In genomic region chr4:108169639-108170038, GRCh38 we compare ENCODE assay signal across 14 cellular contexts. TPM values are rescaled to one million over a fixed set of nuclear protein-coding genes. Genes with fewer than 3 reads are reported as not detected.
A peak's percentile ranks its signal among the peaks of the same experiment; 100 is the strongest.
DNase-seq lines count a peak whose midpoint lies in the region; ATAC-seq and TF ChIP-seq lines count a peak whose summit lies in the region.
"Had no signal": no experiment of that assay in that cellular context is flagged by ENCODE, and none has a peak within 500 bp of the region (broad histone marks: within the 10 kb centered on the region; RNA-seq: fewer than 3 reads in every experiment).

No MANE protein-coding gene starts in this region.

- H3K4me1 ChIP-seq in right cardiac atrium (ENCODE audit: control insufficient read depth, insufficient read depth, low read length): no peaks in the 10 kb centered on the region
- H3K4me1 ChIP-seq in iPS-20b (ENCODE audit: insufficient read depth, low read length): peaks cover 25% of the 10 kb centered on the region; the same call in 1 of the 2 replicates

- H3K4me3 ChIP-seq in right cardiac atrium (ENCODE audit: low read length) (peak overlapping the region; percentile 60), iPS-20b (ENCODE audit: low read length) (peak overlapping the region; percentile 73; the same call in 1 of the 2 replicates), WERI-Rb-1 (ENCODE audit: low read depth, low read length) (no peak overlapping the region)

- no peak overlapping the region for H3K27ac Mint-ChIP-seq in WTC11
- peak overlapping the region; percentile 54 for H3K27ac Mint-ChIP-seq in type B pancreatic cell
- H3K27ac Mint-ChIP-seq: CD14-positive monocyte had no signal

- DNase-seq in right cardiac atrium (no peak), left ventricle myocardium superior (no peak), WTC11 (ENCODE audit: low spot score) (no peak), type B pancreatic cell (ENCODE audit: extremely low spot score, unreplicated experiment) (no peak), C1 segment of cervical spinal cord (lab: John Stamatoyannopoulos, UW) (no peak), SKM-1 treated with dmso at 0.1 percent for 144 hours (lab: John Stamatoyannopoulos, UW; ENCODE audit: unreplicated experiment) (no peak), WERI-Rb-1 (no peak)
- DNase-seq: activated CD4-positive, alpha-beta T cell treated with anti-CD3 and anti-CD28 coated beads for 48 hours; effector CD4-positive, alpha-beta T cell; NCI-H1436; stimulated activated CD4-positive, alpha-beta T cell treated with anti-CD3 and anti-CD28 coated beads, Interleukin-2, amount 100 ng/mL, for 24 hours had no signal

- intact Hi-C loops in right cardiac atrium (cut with DNase I): no loop called here
- intact Hi-C loops in left ventricle myocardium superior (cut with micrococcal nuclease): no loop called here

- WGBS in right cardiac atrium: 26% methylated on average over 9 of the region's 9 CpGs

- H3K36me3 ChIP-seq in iPS-20b (ENCODE audit: insufficient read depth, low read depth, low read length) (no peaks in the 10 kb centered on the region), WERI-Rb-1 (no peaks in the 10 kb centered on the region)

- H3K9ac ChIP-seq in iPS-20b (ENCODE audit: low read depth, low read length): no peak overlapping the region

- H3K36me3 Mint-ChIP-seq in WTC11 (no peaks in the 10 kb centered on the region), type B pancreatic cell (no peaks in the 10 kb centered on the region)

- CTCF ChIA-PET in WTC11 (lab: Charles Lee): no interaction called here

- no peaks in the 10 kb centered on the region for H3K9me3 ChIP-seq in right cardiac atrium (ENCODE audit: control insufficient read depth, low read length)
- H3K9me3 ChIP-seq in iPS-20b (ENCODE audit: insufficient read depth, low read depth, low read length): no peaks in the 10 kb centered on the region
- H3K9me3 ChIP-seq in WERI-Rb-1 (ENCODE audit: severe bottlenecking): peaks cover 4% of the 10 kb centered on the region

- POLR2A ChIA-PET in WTC11 (lab: Charles Lee): no interaction called here

- no peaks in the 10 kb centered on the region for H3K9me3 Mint-ChIP-seq in WTC11
- no peaks in the 10 kb centered on the region for H3K9me3 Mint-ChIP-seq in type B pancreatic cell

- H3K27me3 ChIP-seq in right cardiac atrium (ENCODE audit: control insufficient read depth, insufficient read depth): peaks cover 5% of the 10 kb centered on the region
- peaks cover 100% of the 10 kb centered on the region for H3K27me3 ChIP-seq in iPS-20b (ENCODE audit: insufficient read depth, low read length)
- peaks cover 97% of the 10 kb centered on the region for H3K27me3 ChIP-seq in WERI-Rb-1 (ENCODE audit: insufficient read depth, low read depth, severe bottlenecking)

- H3K27me3 Mint-ChIP-seq in WTC11 (ENCODE audit: low read depth): peaks cover 98% of the 10 kb centered on the region
- peaks cover 78% of the 10 kb centered on the region for H3K27me3 Mint-ChIP-seq in type B pancreatic cell

- no peak overlapping the region for H3K27ac ChIP-seq in right cardiac atrium (ENCODE audit: low read length)
- no peak overlapping the region for H3K27ac ChIP-seq in iPS-20b (ENCODE audit: low read length)
- no peak overlapping the region for H3K27ac ChIP-seq in WERI-Rb-1

- TF ChIP-seq CTCF in WTC11 (IDR thresholded peaks at IDR 0.05) (no peak), type B pancreatic cell (conservative IDR thresholded peaks at IDR 0.05) (no peak), WERI-Rb-1 (IDR thresholded peaks at IDR 0.05; ENCODE audit: low read depth, low read length) (no peak)

- ATAC-seq in right cardiac atrium: no peak
- no peak for ATAC-seq in left ventricle myocardium superior
- ATAC-seq in WTC11: no peak
- ATAC-seq: left lobe of liver had no signal

- H3K4me1 Mint-ChIP-seq in WTC11 (peaks cover 55% of the 10 kb centered on the region), type B pancreatic cell (ENCODE audit: unreplicated experiment) (peaks cover 44% of the 10 kb centered on the region)

- peak overlapping the region; percentile 81 for H3K4me3 Mint-ChIP-seq in WTC11
- H3K4me3 Mint-ChIP-seq in type B pancreatic cell: peak overlapping the region; percentile 92

TF ChIP-seq in WTC11, 78 proteins besides CTCF, POLR2A, EP300 and RAD21 (continues in another document):
- TF ChIP-seq STAT6 (CRISPR knock-in tag; conservative IDR thresholded peaks at IDR 0.05; ENCODE audit: low read depth): no peak
- no peak for TF ChIP-seq ZNF219 (CRISPR knock-in tag; IDR thresholded peaks at IDR 0.05; ENCODE audit: borderline replicate concordance)
- no peak for TF ChIP-seq ZMAT4 (CRISPR knock-in tag; IDR thresholded peaks at IDR 0.05)
- no peak for TF ChIP-seq FOXK1 (CRISPR knock-in tag; IDR thresholded peaks at IDR 0.05)
- no peak for TF ChIP-seq AR (CRISPR knock-in tag; IDR thresholded peaks at IDR 0.05)
- TF ChIP-seq MXD4 (CRISPR knock-in tag; IDR thresholded peaks at IDR 0.05; ENCODE audit: borderline replicate concordance): no peak
- TF ChIP-seq SMAD3 (CRISPR knock-in tag; IDR thresholded peaks at IDR 0.05; ENCODE audit: borderline replicate concordance): no peak
- no peak for TF ChIP-seq ZNF317 (CRISPR knock-in tag; IDR thresholded peaks at IDR 0.05; ENCODE audit: borderline replicate concordance, low read depth)
- no peak for TF ChIP-seq IRF1 (CRISPR knock-in tag; IDR thresholded peaks at IDR 0.05)
- no peak for TF ChIP-seq USF1 (CRISPR knock-in tag; IDR thresholded peaks at IDR 0.05)

RNA-seq across cellular contexts. Expression of gene LEF1, which starts 0.9 kb away (rescaled TPM):
- total RNA-seq in right cardiac atrium (1 to 10 TPM in 2 of 4 donors, under 1 TPM in 2; 0.62 to 5.1 (median 0.88) TPM), left ventricle myocardium superior (0.47 TPM), WTC11 (2021) (1.2 to 1.6 TPM (median 1.3 TPM) in 3 replicates), type B pancreatic cell (ENCODE audit: low replicate concordance) (14.1 and 66.1 TPM in 2 replicates)
- 0.20 TPM for polyA plus RNA-seq in right cardiac atrium
